21 cellular contexts compared by ENCODE assay signal in the genomic region with DNA sequence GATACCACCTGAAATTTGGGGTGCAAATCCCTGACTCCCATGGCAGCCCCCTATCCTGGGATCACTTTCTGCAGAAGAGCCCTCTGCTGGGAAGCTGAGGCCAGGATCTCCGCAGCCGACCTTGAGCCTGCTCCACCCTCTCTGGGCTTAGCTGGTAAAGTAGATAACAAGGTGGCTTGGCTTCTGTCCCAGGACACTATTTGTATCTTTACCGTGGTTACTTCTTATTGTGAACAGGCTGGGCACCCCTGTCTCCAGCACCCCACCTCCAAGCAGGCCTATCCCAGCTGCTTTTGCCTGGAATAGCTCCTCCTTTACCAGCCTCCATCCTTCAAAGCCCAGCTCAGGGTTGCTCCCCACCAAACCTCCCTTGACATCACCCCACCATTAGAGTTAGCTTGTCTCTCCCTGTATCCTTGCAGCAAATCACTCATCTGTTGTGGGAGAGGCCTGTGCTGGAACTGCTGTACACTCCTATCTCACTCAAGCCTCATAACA. TPM values are rescaled to one million over a fixed set of nuclear protein-coding genes. Genes with fewer than 3 reads are reported as not detected.
DNase-seq lines count a peak whose midpoint lies in the region; ATAC-seq, FAIRE-seq and TF ChIP-seq lines count a peak whose summit lies in the region.
"Had no signal": no experiment of that assay in that cellular context is flagged by ENCODE, and none has a peak within 500 bp of the region (broad histone marks: within the 10 kb centered on the region; RNA-seq: fewer than 3 reads in every experiment).

No MANE protein-coding gene starts in this region.

- no peak for TF ChIP-seq POLR2A in GM12891 (IDR thresholded peaks at IDR 0.05; ENCODE audit: low read depth, low read length)

- TF ChIP-seq CTCF in WERI-Rb-1 (IDR thresholded peaks at IDR 0.05; ENCODE audit: low read depth, low read length), result peak; percentile 40; the same call in 1 of the 2 replicates

- no peaks in the 10 kb centered on the region for H3K36me3 ChIP-seq in WERI-Rb-1
- H3K36me3 ChIP-seq in mucosa of rectum (ENCODE audit: control insufficient read depth in 2 of 2, insufficient read depth in 2 of 2, low read length in 2 of 2), result no peaks in the 10 kb centered on the region
- H3K36me3 ChIP-seq in effector memory CD4-positive, alpha-beta T cell (ENCODE audit: control insufficient read depth, insufficient read depth, low read length), result no peaks in the 10 kb centered on the region

- H3K27me3 ChIP-seq in WERI-Rb-1 (ENCODE audit: insufficient read depth, low read depth, severe bottlenecking) (no peaks in the 10 kb centered on the region), mucosa of rectum (ENCODE audit: control insufficient read depth in 2 of 2, insufficient read depth in 2 of 2, low read length in 2 of 2) (no peaks in the 10 kb centered on the region)
- no peaks in the 10 kb centered on the region for H3K27me3 ChIP-seq in effector memory CD4-positive, alpha-beta T cell (replicated peaks; ENCODE audit: control insufficient read depth, insufficient read depth, low read length, poor library complexity, severe bottlenecking)

- H3K9me3 ChIP-seq in WERI-Rb-1 (ENCODE audit: severe bottlenecking), result no peaks in the 10 kb centered on the region
- no peaks in the 10 kb centered on the region for H3K9me3 ChIP-seq in mucosa of rectum (ENCODE audit: control insufficient read depth in 2 of 2, low read length in 2 of 2)
- no peaks in the 10 kb centered on the region for H3K9me3 ChIP-seq in effector memory CD4-positive, alpha-beta T cell (ENCODE audit: control insufficient read depth, low read length)

- DNase-seq in HUDEP-2 (lab: John Stamatoyannopoulos, UW; ENCODE audit: unreplicated experiment in 76 of 76) (peak in 75 of 76 experiments; percentile 50 to 95 (median 84)), WERI-Rb-1 (no peak), Right ventricle myocardium superior (peak; percentile 65), globus pallidus (ENCODE audit: low spot score) (no peak), GM12891 (ENCODE audit: insufficient read length, low spot score) (no peak), OCI-M2 (lab: John Stamatoyannopoulos, UW; ENCODE audit: unreplicated experiment) (no peak)
- no peak for DNase-seq in effector memory CD4-positive, alpha-beta T cell
- DNase-seq: activated gamma-delta T cell; anterior cingulate cortex; CD4-positive, alpha-beta memory T cell; DND-41; HCEC 1CT; immature natural killer cell; mesenchymal stem cell; NCI-H1694 treated with DMSO at 0.1 percent for 48 hours had no signal

- intact Hi-C loops in Right ventricle myocardium superior (cut with DNase I), result no loop called here

- peaks cover 8 to 28% of the 10 kb centered on the region in 2 donors for H3K4me1 ChIP-seq in mucosa of rectum (ENCODE audit: control insufficient read depth in 2 of 2, insufficient read depth in 2 of 2, low read length in 2 of 2)
- no peaks in the 10 kb centered on the region for H3K4me1 ChIP-seq in effector memory CD4-positive, alpha-beta T cell (ENCODE audit: control insufficient read depth, insufficient read depth, low read length, poor library complexity, severe bottlenecking)

- no peak overlapping the region for H3K27ac ChIP-seq in WERI-Rb-1
- peak overlapping the region; percentile 49 to 77 for H3K27ac ChIP-seq in mucosa of rectum (ENCODE audit: low read depth in 2 of 2, low read length in 2 of 2)
- H3K27ac ChIP-seq in effector memory CD4-positive, alpha-beta T cell (ENCODE audit: insufficient read depth, low read length, poor library complexity, severe bottlenecking), result no peak overlapping the region
- H3K27ac ChIP-seq: epithelial cell of prostate had no signal

- H3K4me3 ChIP-seq in WERI-Rb-1 (ENCODE audit: low read depth, low read length), result no peak overlapping the region
- H3K4me3 ChIP-seq in mucosa of rectum (ENCODE audit: low read length in 2 of 2), result no peak overlapping the region
- H3K4me3 ChIP-seq in effector memory CD4-positive, alpha-beta T cell (ENCODE audit: insufficient read depth, low read depth, low read length, poor library complexity, severe bottlenecking), result no peak overlapping the region

- peak overlapping the region in 1 of 2 donors; percentile 34 for H3K9ac ChIP-seq in mucosa of rectum (ENCODE audit: low read depth in 1 of 2, low read length in 2 of 2)

- ATAC-seq in Right ventricle myocardium superior (ENCODE audit: poor library complexity), result peak; percentile 79
- ATAC-seq: activated CD4-positive, CD25-positive, alpha-beta regulatory T cell treated with anti-CD3 and anti-CD28 coated beads, Interleukin-2, amount 50 U/mL, for 24 hours had no signal

- no peak for FAIRE-seq in GM12891 (lab: Jason Lieb, UNC)

TF ChIP-seq in GM12891, 5 proteins besides CTCF, POLR2A, EP300 and RAD21:
- TF ChIP-seq SPI1 (IDR thresholded peaks at IDR 0.05; ENCODE audit: low read depth, low read length) (no peak), POLR2AphosphoS5 (IDR thresholded peaks at IDR 0.05; ENCODE audit: low read depth, low read length) (no peak), PAX5 (IDR thresholded peaks at IDR 0.05; ENCODE audit: insufficient read depth, low read length, severe bottlenecking) (no peak), TAF1 (IDR thresholded peaks at IDR 0.05; ENCODE audit: low read depth, low read length) (no peak), POU2F2 (IDR thresholded peaks at IDR 0.05; ENCODE audit: low read depth, low read length) (no peak)

RNA-seq across cellular contexts. Expression of a gene that starts 35.2 kb away (rescaled TPM):
- total RNA-seq in Right ventricle myocardium superior, result 22.5 TPM
- polyA plus RNA-seq in GM12891 (2012; ENCODE audit: low read depth, missing spikeins), result 0.05 TPM
- total RNA-seq: activated CD8-positive, alpha-beta memory T cell treated with anti-CD3 and anti-CD28 coated beads for 36 hours; CD4-positive, alpha-beta memory T cell; NCI-H460 had no signal
- polyA plus RNA-seq: CD4-positive, alpha-beta memory T cell; neural cell had no signal

RNA-seq across cellular contexts. Expression of a gene that starts 40.8 kb away (rescaled TPM):
- 40.4 TPM for total RNA-seq in Right ventricle myocardium superior
- polyA plus RNA-seq in GM12891 (2012; ENCODE audit: low read depth, missing spikeins), result 30.8 TPM

Comparison
In these comparisons a context has a peak if more than half of its experiments do, and no peak if none do; other contexts are left out.
1. DNase-seq: peak in HUDEP-2 (75 of 76) and Right ventricle myocardium superior (single experiment); none in WERI-Rb-1 (single experiment), globus pallidus (single experiment), GM12891 (single experiment), effector memory CD4-positive, alpha-beta T cell (0 of 3) and OCI-M2 (single experiment).
2. H3K27ac ChIP-seq: peak in mucosa of rectum (2 of 2); none in WERI-Rb-1 (single experiment) and effector memory CD4-positive, alpha-beta T cell (single experiment).